1 cellular context compared by ENCODE assay signal in genomic region chr12:4908694-4909396, GRCh38.
TF ChIP-seq lines count a peak whose summit lies in the region.

No MANE protein-coding gene starts in this region.

TF ChIP-seq in HepG2, 621 proteins besides CTCF, POLR2A, EP300 and RAD21 (continued from another document):
- TF ChIP-seq MNT (IDR thresholded peaks at IDR 0.05) (no peak), FOXO4 (CRISPR knock-in tag; conservative IDR thresholded peaks at IDR 0.05) (no peak), NCOA2 (CRISPR knock-in tag; IDR thresholded peaks at IDR 0.05) (no peak), TIGD3 (CRISPR knock-in tag; IDR thresholded peaks at IDR 0.05; ENCODE audit: borderline replicate concordance) (no peak), TBP (CRISPR knock-in tag; IDR thresholded peaks at IDR 0.05) (no peak), MAF1 (CRISPR knock-in tag; IDR thresholded peaks at IDR 0.05; ENCODE audit: borderline replicate concordance) (no peak), KMT2B (CRISPR knock-in tag; IDR thresholded peaks at IDR 0.05) (no peak)
TF ChIP-seq in HepG2: peak in this region for 0.
